In the genomic region with DNA sequence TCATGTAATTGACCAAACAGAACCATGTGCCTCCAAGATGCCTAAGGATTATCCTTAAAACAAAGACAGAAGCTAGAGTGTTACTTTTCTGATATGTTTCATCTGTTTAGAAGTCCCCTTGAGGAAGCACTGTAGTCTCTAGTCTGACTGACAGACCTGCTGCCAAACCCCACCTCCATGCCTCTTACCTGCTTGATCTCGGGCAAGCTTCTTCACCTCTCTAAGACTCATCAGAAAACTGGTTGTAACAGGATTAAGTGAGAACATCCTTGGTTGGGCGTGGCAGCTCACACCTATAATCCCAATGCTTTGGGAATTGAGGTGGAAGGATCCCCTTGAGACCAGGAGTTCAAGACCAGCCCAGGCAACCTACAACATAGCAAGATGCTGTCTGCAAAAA, we compare ENCODE assay signal across 1 cellular context.
TF ChIP-seq lines count a peak whose summit lies in the region.

No MANE protein-coding gene starts in this region.

TF ChIP-seq in SK-N-SH, 30 proteins besides CTCF, POLR2A, EP300 and RAD21:
- TF ChIP-seq TAF1 (IDR thresholded peaks at IDR 0.05; ENCODE audit: borderline replicate concordance, low read depth, low read length): no peak
- no peak for TF ChIP-seq ZBTB33 (IDR thresholded peaks at IDR 0.05; ENCODE audit: borderline replicate concordance, low read depth)
- no peak for TF ChIP-seq RFX5 (IDR thresholded peaks at IDR 0.05; ENCODE audit: low read length)
- TF ChIP-seq RXRA (IDR thresholded peaks at IDR 0.05; ENCODE audit: borderline replicate concordance, low read depth): no peak
- TF ChIP-seq, protein P1, sequence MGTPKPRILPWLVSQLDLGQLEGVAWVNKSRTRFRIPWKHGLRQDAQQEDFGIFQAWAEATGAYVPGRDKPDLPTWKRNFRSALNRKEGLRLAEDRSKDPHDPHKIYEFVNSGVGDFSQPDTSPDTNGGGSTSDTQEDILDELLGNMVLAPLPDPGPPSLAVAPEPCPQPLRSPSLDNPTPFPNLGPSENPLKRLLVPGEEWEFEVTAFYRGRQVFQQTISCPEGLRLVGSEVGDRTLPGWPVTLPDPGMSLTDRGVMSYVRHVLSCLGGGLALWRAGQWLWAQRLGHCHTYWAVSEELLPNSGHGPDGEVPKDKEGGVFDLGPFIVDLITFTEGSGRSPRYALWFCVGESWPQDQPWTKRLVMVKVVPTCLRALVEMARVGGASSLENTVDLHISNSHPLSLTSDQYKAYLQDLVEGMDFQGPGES (IDR thresholded peaks at IDR 0.05; ENCODE audit: low read depth, low read length): no peak
- TF ChIP-seq GABPA (IDR thresholded peaks at IDR 0.05; ENCODE audit: low read depth): no peak
- TF ChIP-seq SIN3A (IDR thresholded peaks at IDR 0.05; ENCODE audit: borderline replicate concordance, low read depth, low read length): no peak
